ENCODE assay signal across 9 cellular contexts in the genomic region with DNA sequence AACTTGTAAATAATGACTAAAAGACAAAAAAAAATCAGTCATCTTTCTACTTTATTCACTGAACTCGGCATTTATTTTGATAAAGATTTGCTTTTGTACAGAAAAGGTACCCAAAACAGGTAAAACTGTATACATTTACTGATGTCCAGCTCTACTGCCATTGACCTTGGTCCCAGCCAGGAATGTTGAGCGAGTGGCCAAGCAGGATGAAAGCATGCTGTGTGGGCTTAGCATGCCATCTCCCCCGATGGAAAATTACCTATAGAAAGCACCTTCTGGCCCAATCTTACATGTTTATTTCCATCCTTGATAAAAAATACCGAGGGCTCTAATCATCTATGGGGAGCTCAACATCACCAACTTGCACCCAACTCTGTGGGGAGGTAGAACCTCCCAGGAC. TPM values are rescaled to one million over a fixed set of nuclear protein-coding genes. Genes with fewer than 3 reads are reported as not detected.
DNase-seq lines count a peak whose midpoint lies in the region; ATAC-seq and TF ChIP-seq lines count a peak whose summit lies in the region.
"Had no signal": no experiment of that assay in that cellular context is flagged by ENCODE, and none has a peak within 500 bp of the region (broad histone marks: within the 10 kb centered on the region; RNA-seq: fewer than 3 reads in every experiment).

No MANE protein-coding gene starts in this region.

- H4K20me1 ChIP-seq in GM23338 (replicated peaks; ENCODE audit: insufficient read depth), result peaks cover 55% of the 10 kb centered on the region

- H3K36me3 ChIP-seq in GM23338 (ENCODE audit: insufficient read depth) (no peaks in the 10 kb centered on the region), lower lobe of right lung (no peaks in the 10 kb centered on the region), thyroid gland (no peaks in the 10 kb centered on the region), mucosa of descending colon (ENCODE audit: low read depth) (no peaks in the 10 kb centered on the region)

- H3K79me2 ChIP-seq in GM23338 (replicated peaks; ENCODE audit: insufficient read depth), result peaks cover 100% of the 10 kb centered on the region

- no peak overlapping the region for H2AFZ ChIP-seq in GM23338

- H3K27me3 Mint-ChIP-seq in GM23338 (ENCODE audit: insufficient read depth, low read depth, poor library complexity), result peaks cover 10% of the 10 kb centered on the region
- peaks cover 5% of the 10 kb centered on the region for H3K27me3 Mint-ChIP-seq in brain

- H3K27me3 ChIP-seq in GM23338 (ENCODE audit: insufficient read depth), result no peaks in the 10 kb centered on the region
- no peaks in the 10 kb centered on the region for H3K27me3 ChIP-seq in lower lobe of right lung (ENCODE audit: low read depth)
- no peaks in the 10 kb centered on the region for H3K27me3 ChIP-seq in thyroid gland

- H3F3A ChIP-seq in GM23338 (replicated peaks; ENCODE audit: low read depth), result no peaks in the 10 kb centered on the region

- in situ Hi-C loops in ACHN (cut with HindIII; ENCODE audit: low pct_ligation_motif_present, low pct_unique_long_range_greater_than_20kb, low sequenced_read_pairs), result no loop called here

- 42 to 45% methylated on average over 4 of the region's 4 CpGs for WGBS in thyroid gland, 2 donors

- H3K9me2 ChIP-seq in GM23338 (ENCODE audit: insufficient read depth), result no peaks in the 10 kb centered on the region

- H3K27ac Mint-ChIP-seq in GM23338, result no peak overlapping the region
- peak overlapping the region in 3 of 5 experiments; percentile 58 to 83 (median 72) for H3K27ac Mint-ChIP-seq in brain

- ATAC-seq in GM23338, result no peak
- ATAC-seq in lower lobe of right lung, result no peak
- no peak for ATAC-seq in GM21825 (IDR thresholded peaks at IDR 0.05; ENCODE audit: unreplicated experiment)
- no peak for ATAC-seq in mucosa of descending colon

- no peaks in the 10 kb centered on the region for H3K9me3 Mint-ChIP-seq in GM23338
- no peaks in the 10 kb centered on the region for H3K9me3 Mint-ChIP-seq in brain

- no peak for TF ChIP-seq CTCF in GM23338 (conservative IDR thresholded peaks at IDR 0.05; ENCODE audit: low read depth in 2 of 2)
- TF ChIP-seq CTCF in brain (conservative IDR thresholded peaks at IDR 0.05), result no peak
- no peak for TF ChIP-seq CTCF in lower lobe of right lung (IDR thresholded peaks at IDR 0.05)
- TF ChIP-seq CTCF in thyroid gland (IDR thresholded peaks at IDR 0.05), result no peak
- no peak for TF ChIP-seq CTCF in mucosa of descending colon (IDR thresholded peaks at IDR 0.05)

- no peak overlapping the region for H3K4me3 Mint-ChIP-seq in GM23338
- peak overlapping the region in 4 of 5 experiments; percentile 3 to 79 (median 72) for H3K4me3 Mint-ChIP-seq in brain

- DNase-seq in GM23338 (ENCODE audit: low spot score) (no peak), lower lobe of right lung (no peak), thyroid gland (no peak), ACHN (no peak), mucosa of descending colon (no peak)
- DNase-seq: DMS 273 treated with DMSO at 0.1 percent for 48 hours, Karpas-422 had no signal

- H3K4me3 ChIP-seq in GM23338 (no peak overlapping the region), lower lobe of right lung (no peak overlapping the region), thyroid gland (replicated peaks in 1 of 3) (no peak overlapping the region), mucosa of descending colon (no peak overlapping the region)

- peaks cover 52% of the 10 kb centered on the region for H3K4me1 Mint-ChIP-seq in GM23338
- H3K4me1 Mint-ChIP-seq in brain, result peaks cover 66% of the 10 kb centered on the region

- H3K9me3 ChIP-seq in lower lobe of right lung (no peaks in the 10 kb centered on the region), thyroid gland (no peaks in the 10 kb centered on the region), mucosa of descending colon (no peaks in the 10 kb centered on the region)

- H3K36me3 Mint-ChIP-seq in GM23338 (ENCODE audit: low read depth) (no peaks in the 10 kb centered on the region), brain (peaks cover 5% of the 10 kb centered on the region)

- H3K4me1 ChIP-seq in GM23338 (ENCODE audit: insufficient read depth) (peaks cover 51% of the 10 kb centered on the region), lower lobe of right lung (peaks cover 36% of the 10 kb centered on the region), thyroid gland (peaks cover 17 to 31% of the 10 kb centered on the region in 2 donors), mucosa of descending colon (ENCODE audit: low read depth) (no peaks in the 10 kb centered on the region)

- H3K27ac ChIP-seq in GM23338 (ENCODE audit: low read depth) (no peak overlapping the region), lower lobe of right lung (peak overlapping the region; percentile 37), thyroid gland (peak overlapping the region; percentile 31 to 78 (median 48))

- TF ChIP-seq POLR2A in thyroid gland (IDR thresholded peaks at IDR 0.05), result no peak

- H3K4me2 ChIP-seq in GM23338, result peak overlapping the region; percentile 19; the same call in 1 of the 2 replicates

- intact Hi-C loops in lower lobe of right lung (cut with DNase I) (no loop called here), thyroid gland (cut with DNase I) (no loop called here), mucosa of descending colon (cut with DNase I, micrococcal nuclease) (no loop called here)

TF ChIP-seq in GM23338, 12 proteins besides CTCF, POLR2A, EP300 and RAD21 (continues in another document):
- TF ChIP-seq, protein P1, sequence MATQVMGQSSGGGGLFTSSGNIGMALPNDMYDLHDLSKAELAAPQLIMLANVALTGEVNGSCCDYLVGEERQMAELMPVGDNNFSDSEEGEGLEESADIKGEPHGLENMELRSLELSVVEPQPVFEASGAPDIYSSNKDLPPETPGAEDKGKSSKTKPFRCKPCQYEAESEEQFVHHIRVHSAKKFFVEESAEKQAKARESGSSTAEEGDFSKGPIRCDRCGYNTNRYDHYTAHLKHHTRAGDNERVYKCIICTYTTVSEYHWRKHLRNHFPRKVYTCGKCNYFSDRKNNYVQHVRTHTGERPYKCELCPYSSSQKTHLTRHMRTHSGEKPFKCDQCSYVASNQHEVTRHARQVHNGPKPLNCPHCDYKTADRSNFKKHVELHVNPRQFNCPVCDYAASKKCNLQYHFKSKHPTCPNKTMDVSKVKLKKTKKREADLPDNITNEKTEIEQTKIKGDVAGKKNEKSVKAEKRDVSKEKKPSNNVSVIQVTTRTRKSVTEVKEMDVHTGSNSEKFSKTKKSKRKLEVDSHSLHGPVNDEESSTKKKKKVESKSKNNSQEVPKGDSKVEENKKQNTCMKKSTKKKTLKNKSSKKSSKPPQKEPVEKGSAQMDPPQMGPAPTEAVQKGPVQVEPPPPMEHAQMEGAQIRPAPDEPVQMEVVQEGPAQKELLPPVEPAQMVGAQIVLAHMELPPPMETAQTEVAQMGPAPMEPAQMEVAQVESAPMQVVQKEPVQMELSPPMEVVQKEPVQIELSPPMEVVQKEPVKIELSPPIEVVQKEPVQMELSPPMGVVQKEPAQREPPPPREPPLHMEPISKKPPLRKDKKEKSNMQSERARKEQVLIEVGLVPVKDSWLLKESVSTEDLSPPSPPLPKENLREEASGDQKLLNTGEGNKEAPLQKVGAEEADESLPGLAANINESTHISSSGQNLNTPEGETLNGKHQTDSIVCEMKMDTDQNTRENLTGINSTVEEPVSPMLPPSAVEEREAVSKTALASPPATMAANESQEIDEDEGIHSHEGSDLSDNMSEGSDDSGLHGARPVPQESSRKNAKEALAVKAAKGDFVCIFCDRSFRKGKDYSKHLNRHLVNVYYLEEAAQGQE (IDR thresholded peaks at IDR 0.05; ENCODE audit: unreplicated experiment), result no peak
- TF ChIP-seq EZH2 (IDR thresholded peaks at IDR 0.05; ENCODE audit: low read depth, unreplicated experiment) (no peak), EZH2phosphoT487 (IDR thresholded peaks at IDR 0.05; ENCODE audit: unreplicated experiment) (no peak), ZNF331 (CRISPR knock-in tag; IDR thresholded peaks at IDR 0.05; ENCODE audit: low read depth) (no peak), POLR2AphosphoS5 (IDR thresholded peaks at IDR 0.05; ENCODE audit: low read depth) (no peak), ZNF114 (CRISPR knock-in tag; IDR thresholded peaks at IDR 0.05) (no peak), CREB1 (CRISPR knock-in tag; IDR thresholded peaks at IDR 0.05; ENCODE audit: low read depth) (no peak), JUNB (IDR thresholded peaks at IDR 0.05; ENCODE audit: unreplicated experiment) (no peak), STAT1 (IDR thresholded peaks at IDR 0.05; ENCODE audit: unreplicated experiment) (no peak)
- TF ChIP-seq, protein P2, sequence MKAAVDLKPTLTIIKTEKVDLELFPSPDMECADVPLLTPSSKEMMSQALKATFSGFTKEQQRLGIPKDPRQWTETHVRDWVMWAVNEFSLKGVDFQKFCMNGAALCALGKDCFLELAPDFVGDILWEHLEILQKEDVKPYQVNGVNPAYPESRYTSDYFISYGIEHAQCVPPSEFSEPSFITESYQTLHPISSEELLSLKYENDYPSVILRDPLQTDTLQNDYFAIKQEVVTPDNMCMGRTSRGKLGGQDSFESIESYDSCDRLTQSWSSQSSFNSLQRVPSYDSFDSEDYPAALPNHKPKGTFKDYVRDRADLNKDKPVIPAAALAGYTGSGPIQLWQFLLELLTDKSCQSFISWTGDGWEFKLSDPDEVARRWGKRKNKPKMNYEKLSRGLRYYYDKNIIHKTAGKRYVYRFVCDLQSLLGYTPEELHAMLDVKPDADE (IDR thresholded peaks at IDR 0.05), result no peak

RNA-seq across cellular contexts. Expression of gene PARD3, which starts 6.8 kb away (rescaled TPM):
- total RNA-seq in GM23338 (2014; rRNA removed; shearing (Covaris generic)), result 41.7 and 51.4 TPM in 2 replicates
- polyA plus RNA-seq in GM23338 (2016; fragmentation: Nextera tagmentation; extraction: Ambion mirVana) (30.1 and 30.2 TPM in 2 replicates), brain (ENCODE audit: insufficient read depth, low read depth, low replicate concordance) (33.7 TPM)
- total RNA-seq in lower lobe of right lung (34.1 TPM), thyroid gland (10 to 100 TPM; 48.6 to 88.4 (median 57.7) TPM), mucosa of descending colon (10 to 100 TPM; 39.5 to 87.9 (median 47.0) TPM)
